Comparison of ENCODE assay signal across 16 cellular contexts in the genomic region with DNA sequence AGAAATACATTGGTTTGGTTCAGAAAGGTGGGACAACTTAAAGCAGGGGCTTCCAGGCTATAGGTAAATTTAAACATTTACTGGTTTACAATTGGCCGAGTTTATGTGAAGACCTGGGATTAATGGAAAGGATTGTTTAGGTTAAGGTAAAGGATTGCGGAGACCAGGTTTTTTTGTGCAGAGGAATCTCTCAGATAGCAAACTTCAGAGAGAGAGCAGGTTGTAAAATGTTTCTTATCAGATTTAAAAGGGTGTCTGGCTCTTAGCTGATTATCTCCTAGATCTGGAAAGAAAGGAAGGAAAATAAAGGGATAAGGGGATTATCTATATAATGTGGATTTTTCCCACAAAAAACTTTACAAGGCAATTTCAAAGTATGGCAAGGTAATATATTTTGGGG.
DNase-seq lines count a peak whose midpoint lies in the region; ATAC-seq and TF ChIP-seq lines count a peak whose summit lies in the region.
"Had no signal": no experiment of that assay in that cellular context is flagged by ENCODE, and none has a peak within 500 bp of the region (broad histone marks: within the 10 kb centered on the region; RNA-seq: fewer than 3 reads in every experiment).

No MANE protein-coding gene starts in this region.

- no peak overlapping the region for H3K9ac ChIP-seq in endodermal cell (ENCODE audit: extremely low read depth, low read length, poor library complexity, severe bottlenecking)
- H3K9ac ChIP-seq: BLaER1 had no signal

- no peak for DNase-seq in cardiac muscle cell (ENCODE audit: low read depth in 1 of 2, low spot score in 1 of 2)
- no peak for DNase-seq in right atrium auricular region (ENCODE audit: low spot score)
- DNase-seq in endodermal cell: no peak
- no peak for DNase-seq in nephron progenitor cell
- no peak for DNase-seq in NCI-H524 treated with DMSO at 0.1 percent for 48 hours (lab: John Stamatoyannopoulos, UW)
- DNase-seq in naive thymus-derived CD8-positive, alpha-beta T cell: no peak
- DNase-seq in stimulated activated naive CD8-positive, alpha-beta T cell treated with anti-CD3 and anti-CD28 coated beads, Interleukin-15, amount 100 ng/mL, for 72 hours: no peak
- DNase-seq: 8988T; AML-193; CD8-positive, alpha-beta memory T cell; DMS 273 treated with DMSO at 0.1 percent for 48 hours; H7; IMR-90 had no signal

- H3K27ac ChIP-seq in cardiac muscle cell (peak overlapping the region; percentile 85), right atrium auricular region (no peak overlapping the region), endodermal cell (ENCODE audit: low read depth, low read length) (no peak overlapping the region)
- H3K27ac ChIP-seq: BLaER1 had no signal

- peaks cover 44% of the 10 kb centered on the region for H3K4me1 ChIP-seq in cardiac muscle cell (ENCODE audit: low read depth)
- no peaks in the 10 kb centered on the region for H3K4me1 ChIP-seq in right atrium auricular region
- peaks cover 8% of the 10 kb centered on the region for H3K4me1 ChIP-seq in endodermal cell (ENCODE audit: control insufficient read depth, insufficient read depth, low read length)

- POLR2A ChIA-PET in naive thymus-derived CD8-positive, alpha-beta T cell (lab: Charles Lee): no interaction called here

- H3K36me3 Mint-ChIP-seq in endodermal cell (ENCODE audit: low read depth) (peaks cover 15% of the 10 kb centered on the region), nephron progenitor cell (ENCODE audit: low read depth) (peaks cover 44% of the 10 kb centered on the region)
- peaks cover 14 to 44% (median 23%) of the 10 kb centered on the region in 3 donors for H3K36me3 Mint-ChIP-seq in naive thymus-derived CD8-positive, alpha-beta T cell

- H3K9me3 Mint-ChIP-seq in endodermal cell: peaks cover 13% of the 10 kb centered on the region
- peaks cover 26% of the 10 kb centered on the region for H3K9me3 Mint-ChIP-seq in nephron progenitor cell
- peaks cover 0 to 5% (median 0%) of the 10 kb centered on the region in 9 donors for H3K9me3 Mint-ChIP-seq in naive thymus-derived CD8-positive, alpha-beta T cell
- H3K9me3 Mint-ChIP-seq in stimulated activated naive CD8-positive, alpha-beta T cell treated with anti-CD3 and anti-CD28 coated beads, Interleukin-15, amount 100 ng/mL, for 72 hours: no peaks in the 10 kb centered on the region

- no peak overlapping the region for H3K4me3 ChIP-seq in cardiac muscle cell
- H3K4me3 ChIP-seq in right atrium auricular region: no peak overlapping the region
- H3K4me3 ChIP-seq in endodermal cell (ENCODE audit: low read length): peak overlapping the region; percentile 10
- H3K4me3 ChIP-seq: BLaER1, GM12878, GM23338 had no signal

- H3K4me3 Mint-ChIP-seq in endodermal cell (no peak overlapping the region), nephron progenitor cell (no peak overlapping the region)
- H3K4me3 Mint-ChIP-seq in naive thymus-derived CD8-positive, alpha-beta T cell: no peak overlapping the region
- no peak overlapping the region for H3K4me3 Mint-ChIP-seq in stimulated activated naive CD8-positive, alpha-beta T cell treated with anti-CD3 and anti-CD28 coated beads, Interleukin-15, amount 100 ng/mL, for 72 hours
- H3K4me3 Mint-ChIP-seq: CD8-positive, alpha-beta memory T cell; GM23338 had no signal

- peak overlapping the region; percentile 56 for H3K27ac Mint-ChIP-seq in endodermal cell
- H3K27ac Mint-ChIP-seq in nephron progenitor cell: peak overlapping the region; percentile 67
- peak overlapping the region in 1 of 10 donors; percentile 29 for H3K27ac Mint-ChIP-seq in naive thymus-derived CD8-positive, alpha-beta T cell
- no peak overlapping the region for H3K27ac Mint-ChIP-seq in stimulated activated naive CD8-positive, alpha-beta T cell treated with anti-CD3 and anti-CD28 coated beads, Interleukin-15, amount 100 ng/mL, for 72 hours
- H3K27ac Mint-ChIP-seq: GM23338 had no signal

- H3K36me3 ChIP-seq in cardiac muscle cell: peaks cover 4% of the 10 kb centered on the region
- H3K36me3 ChIP-seq in right atrium auricular region: no peaks in the 10 kb centered on the region
- H3K36me3 ChIP-seq in endodermal cell (ENCODE audit: control insufficient read depth, insufficient read depth, low read length): no peaks in the 10 kb centered on the region

- 53 to 77% methylated on average over 2 of the region's 2 CpGs for WGBS in endodermal cell (ENCODE audit: insufficient coverage in 1 of 2, insufficient read length in 1 of 2), 2 experiments

- TF ChIP-seq CTCF in cardiac muscle cell (IDR thresholded peaks at IDR 0.05; ENCODE audit: low read depth, low read length) (no peak), right atrium auricular region (IDR thresholded peaks at IDR 0.05) (no peak), endodermal cell (conservative IDR thresholded peaks at IDR 0.05) (no peak), nephron progenitor cell (IDR thresholded peaks at IDR 0.05) (no peak)

- H3K27me3 Mint-ChIP-seq in endodermal cell (ENCODE audit: insufficient read depth): no peaks in the 10 kb centered on the region
- H3K27me3 Mint-ChIP-seq in nephron progenitor cell (ENCODE audit: low read depth, poor library complexity): no peaks in the 10 kb centered on the region
- H3K27me3 Mint-ChIP-seq in naive thymus-derived CD8-positive, alpha-beta T cell: no peaks in the 10 kb centered on the region
- H3K27me3 Mint-ChIP-seq in stimulated activated naive CD8-positive, alpha-beta T cell treated with anti-CD3 and anti-CD28 coated beads, Interleukin-15, amount 100 ng/mL, for 72 hours: no peaks in the 10 kb centered on the region
- H3K27me3 Mint-ChIP-seq: CD8-positive, alpha-beta memory T cell had no signal

- no peaks in the 10 kb centered on the region for H3K9me3 ChIP-seq in cardiac muscle cell (ENCODE audit: low read depth)
- peaks cover 0 to 4% of the 10 kb centered on the region in 2 donors for H3K9me3 ChIP-seq in right atrium auricular region
- peaks cover 23% of the 10 kb centered on the region for H3K9me3 ChIP-seq in endodermal cell (ENCODE audit: control insufficient read depth, low read length)

- ATAC-seq in naive thymus-derived CD8-positive, alpha-beta T cell: no peak
- ATAC-seq in stimulated activated naive CD8-positive, alpha-beta T cell treated with anti-CD3 and anti-CD28 coated beads, Interleukin-15, amount 100 ng/mL, for 72 hours: no peak
- ATAC-seq: GM12878, GM23338 had no signal

- H3K27me3 ChIP-seq in cardiac muscle cell (no peaks in the 10 kb centered on the region), right atrium auricular region (no peaks in the 10 kb centered on the region), endodermal cell (ENCODE audit: control insufficient read depth, insufficient read depth, low read length, poor library complexity, severe bottlenecking) (no peaks in the 10 kb centered on the region)
- H3K27me3 ChIP-seq: BLaER1 had no signal

- H3K4me1 Mint-ChIP-seq in endodermal cell (peaks cover 48% of the 10 kb centered on the region), nephron progenitor cell (peaks cover 32% of the 10 kb centered on the region)
- H3K4me1 Mint-ChIP-seq in naive thymus-derived CD8-positive, alpha-beta T cell: peaks cover 9 to 48% (median 18%) of the 10 kb centered on the region in 4 donors
- H3K4me1 Mint-ChIP-seq in stimulated activated naive CD8-positive, alpha-beta T cell treated with anti-CD3 and anti-CD28 coated beads, Interleukin-15, amount 100 ng/mL, for 72 hours: peaks cover 22% of the 10 kb centered on the region
- H3K4me1 Mint-ChIP-seq: GM23338 had no signal

Comparison
In these comparisons a context has a peak if more than half of its experiments do, and no peak if none do; other contexts are left out.
1. H3K27ac Mint-ChIP-seq: peak in endodermal cell (single experiment) and nephron progenitor cell (single experiment); none in stimulated activated naive CD8-positive, alpha-beta T cell treated with anti-CD3 and anti-CD28 coated beads, Interleukin-15, amount 100 ng/mL, for 72 hours (0 of 2).